In the genomic region with DNA sequence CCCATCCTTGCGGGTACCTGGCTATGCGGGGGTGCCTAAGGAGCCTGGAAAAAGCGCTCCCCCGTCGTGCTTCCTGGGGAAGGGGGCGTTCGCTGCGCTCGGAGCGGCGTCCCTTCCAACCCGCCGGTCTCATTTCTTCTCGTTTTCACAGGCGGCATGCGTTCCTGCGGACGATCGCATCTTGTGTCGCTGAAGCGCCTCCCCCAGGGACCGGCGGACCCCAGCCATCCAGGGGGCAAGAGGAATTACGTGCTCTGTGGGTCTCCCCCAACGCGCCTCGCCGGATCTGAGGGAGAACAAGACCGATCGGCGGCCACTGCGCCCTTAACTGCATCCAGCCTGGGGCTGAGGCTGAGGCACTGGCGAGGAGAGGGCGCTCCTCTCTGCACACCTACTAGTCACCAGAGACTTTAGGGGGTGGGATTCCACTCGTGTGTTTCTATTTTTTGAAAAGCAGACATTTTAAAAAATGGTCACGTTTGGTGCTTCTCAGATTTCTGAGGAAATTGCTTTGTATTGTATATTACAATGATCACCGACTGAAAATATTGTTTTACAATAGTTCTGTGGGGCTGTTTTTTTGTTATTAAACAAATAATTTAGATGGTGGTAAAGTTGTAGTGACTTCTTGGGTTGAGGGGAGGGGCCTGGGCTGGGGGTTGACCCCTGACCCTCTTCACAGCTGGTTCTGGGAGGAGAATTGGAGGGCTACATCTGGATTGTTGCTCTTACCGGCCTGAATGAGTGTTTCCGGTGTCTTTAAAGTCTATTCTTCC, we compare ENCODE assay signal across 8 cellular contexts. TPM values are rescaled to one million over a fixed set of nuclear protein-coding genes. Genes with fewer than 3 reads are reported as not detected.
A peak's percentile ranks its signal among the peaks of the same experiment; 100 is the strongest.
DNase-seq lines count a peak whose midpoint lies in the region; ATAC-seq and TF ChIP-seq lines count a peak whose summit lies in the region.

No MANE protein-coding gene starts in this region.

- ATAC-seq in GM19328 (IDR thresholded peaks at IDR 0.05; ENCODE audit: unreplicated experiment) = no peak

- no peak overlapping the region for H2AFZ ChIP-seq in GM23248

- peaks cover 13% of the 10 kb centered on the region for H3K36me3 Mint-ChIP-seq in nephron (ENCODE audit: low read depth)

- peak overlapping the region; percentile 95 to 100 (median 99) for H3K27ac Mint-ChIP-seq in nephron

- no peaks in the 10 kb centered on the region for H3K9me3 Mint-ChIP-seq in nephron

- 0 to 1% methylated on average over 35 to 39 of the region's 39 CpGs for WGBS in GM23248 (ENCODE audit: low coverage in 1 of 2, low lambda C conversion rate in 2 of 2, missing lambda C conversion rate in 2 of 2), 2 experiments
- WGBS in esophagus, 2 donors = 6 to 8% methylated on average over 38 to 39 of the region's 39 CpGs

- H3K9me3 ChIP-seq in GM23248 (ENCODE audit: low read depth) (no peaks in the 10 kb centered on the region), esophagus (ENCODE audit: control insufficient read depth in 2 of 2, insufficient read depth in 1 of 2, low read depth in 1 of 2, low read length in 1 of 2) (no peaks in the 10 kb centered on the region)

- peaks cover 4% of the 10 kb centered on the region; the same call in 1 of the 2 replicates for H3K36me3 ChIP-seq in GM23248 (ENCODE audit: low read depth)
- no peaks in the 10 kb centered on the region for H3K36me3 ChIP-seq in esophagus (ENCODE audit: control insufficient read depth in 2 of 2, insufficient read depth in 2 of 2, low read length in 1 of 2)

- H3F3A ChIP-seq in GM23248 (ENCODE audit: insufficient read depth) = peaks cover 69% of the 10 kb centered on the region

- peak overlapping the region; percentile 98 for H3K4me2 ChIP-seq in GM23248 (ENCODE audit: unreplicated experiment)

- peak overlapping the region; percentile 100 for H3K9ac ChIP-seq in GM23248

- H4K20me1 ChIP-seq in GM23248 (ENCODE audit: insufficient read depth) = no peaks in the 10 kb centered on the region

- H3K27me3 ChIP-seq in GM23248 (replicated peaks; ENCODE audit: insufficient read depth) (no peaks in the 10 kb centered on the region), esophagus (ENCODE audit: control insufficient read depth in 1 of 2, insufficient read depth in 2 of 2, low read length in 2 of 2) (no peaks in the 10 kb centered on the region)

- H3K4me1 ChIP-seq in GM23248 (ENCODE audit: insufficient read depth) (peaks cover 42% of the 10 kb centered on the region), esophagus (ENCODE audit: control insufficient read depth in 2 of 2, insufficient read depth in 2 of 2, low read length in 1 of 2) (peaks cover 0 to 6% of the 10 kb centered on the region in 2 donors)

- peaks cover 23% of the 10 kb centered on the region for H3K79me2 ChIP-seq in GM23248 (ENCODE audit: insufficient read depth)

- DNase-seq in GM23248 = peak; percentile 60
- no peak for DNase-seq in GOT3 (lab: John Stamatoyannopoulos, UW)
- no peak for DNase-seq in NCI-H128 (lab: John Stamatoyannopoulos, UW; ENCODE audit: unreplicated experiment)

- TF ChIP-seq CTCF in 22Rv1 (IDR thresholded peaks at IDR 0.05) = no peak
- TF ChIP-seq CTCF in WI38 (IDR thresholded peaks at IDR 0.05; ENCODE audit: low read depth, low read length) = no peak
- no peak for TF ChIP-seq CTCF in nephron (IDR thresholded peaks at IDR 0.05; ENCODE audit: unreplicated experiment in 3 of 3)

- H3K4me1 Mint-ChIP-seq in nephron = peaks cover 37% of the 10 kb centered on the region

- no peaks in the 10 kb centered on the region for H3K9me2 ChIP-seq in GM23248 (ENCODE audit: insufficient read depth)

- H3K4me3 Mint-ChIP-seq in nephron = peak overlapping the region; percentile 90 to 96 (median 91)

- peak overlapping the region; percentile 100 for H3K27ac ChIP-seq in 22Rv1
- peak overlapping the region; percentile 100 for H3K27ac ChIP-seq in GM23248
- peak overlapping the region; percentile 87 to 98 for H3K27ac ChIP-seq in esophagus (ENCODE audit: low read depth in 2 of 2, low read length in 1 of 2)

- H3K27me3 Mint-ChIP-seq in nephron (ENCODE audit: low read depth) = peaks cover 6% of the 10 kb centered on the region

- H3K4me3 ChIP-seq in GM23248 = peak overlapping the region; percentile 98
- peak overlapping the region; percentile 69 for H3K4me3 ChIP-seq in WI38 (ENCODE audit: low read depth, low read length)
- peak overlapping the region; percentile 81 to 83 for H3K4me3 ChIP-seq in esophagus (ENCODE audit: low read depth in 1 of 2, low read length in 2 of 2)

- in situ Hi-C loops in GM23248 (cut with MboI) = no loop called here

RNA-seq across cellular contexts. Expression of a gene that starts 1.0 kb away (rescaled TPM):
- total RNA-seq in GM23248 (2014; rRNA removed; shearing (Covaris generic)) = 583 and 780 TPM in 2 replicates
- polyA plus RNA-seq in GM23248 (2016; fragmentation: Nextera tagmentation; extraction: Ambion mirVana) (248 TPM in 2 replicates), esophagus (100 to 1,000 TPM; 158 to 489 TPM)

RNA-seq across cellular contexts. Expression of a gene that starts 31.6 kb away (rescaled TPM):
- total RNA-seq in GM23248 (2014; rRNA removed; shearing (Covaris generic)) = not detected in 2 replicates
- polyA plus RNA-seq in GM23248 (2016; fragmentation: Nextera tagmentation; extraction: Ambion mirVana) (not detected in 2 replicates), esophagus (1 to 10 TPM; 2.6 to 3.8 TPM)
